In the genomic region with DNA sequence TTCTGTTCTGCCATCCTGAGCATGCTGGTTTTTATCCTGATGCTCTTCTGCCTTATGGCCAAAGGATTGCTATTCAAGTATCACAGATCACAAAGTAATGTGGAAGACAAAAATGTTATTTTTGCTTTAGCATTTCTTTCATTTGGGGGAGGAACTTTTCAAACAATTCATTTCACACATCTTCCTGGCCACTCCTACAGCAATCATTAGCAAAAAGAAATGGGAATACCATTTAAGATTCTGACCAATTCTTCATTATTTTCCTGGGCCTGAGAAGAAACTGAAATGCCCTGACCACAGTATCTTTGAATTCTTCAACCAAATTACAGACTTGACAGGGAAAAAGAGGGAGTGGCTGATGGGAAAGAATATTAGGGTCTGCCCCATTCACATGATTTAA, we compare ENCODE assay signal across 1 cellular context.
TF ChIP-seq lines count a peak whose summit lies in the region.

No MANE protein-coding gene starts in this region.

TF ChIP-seq in WTC11, 78 proteins besides CTCF, POLR2A, EP300 and RAD21 (continued from another document):
- TF ChIP-seq, protein P1, sequence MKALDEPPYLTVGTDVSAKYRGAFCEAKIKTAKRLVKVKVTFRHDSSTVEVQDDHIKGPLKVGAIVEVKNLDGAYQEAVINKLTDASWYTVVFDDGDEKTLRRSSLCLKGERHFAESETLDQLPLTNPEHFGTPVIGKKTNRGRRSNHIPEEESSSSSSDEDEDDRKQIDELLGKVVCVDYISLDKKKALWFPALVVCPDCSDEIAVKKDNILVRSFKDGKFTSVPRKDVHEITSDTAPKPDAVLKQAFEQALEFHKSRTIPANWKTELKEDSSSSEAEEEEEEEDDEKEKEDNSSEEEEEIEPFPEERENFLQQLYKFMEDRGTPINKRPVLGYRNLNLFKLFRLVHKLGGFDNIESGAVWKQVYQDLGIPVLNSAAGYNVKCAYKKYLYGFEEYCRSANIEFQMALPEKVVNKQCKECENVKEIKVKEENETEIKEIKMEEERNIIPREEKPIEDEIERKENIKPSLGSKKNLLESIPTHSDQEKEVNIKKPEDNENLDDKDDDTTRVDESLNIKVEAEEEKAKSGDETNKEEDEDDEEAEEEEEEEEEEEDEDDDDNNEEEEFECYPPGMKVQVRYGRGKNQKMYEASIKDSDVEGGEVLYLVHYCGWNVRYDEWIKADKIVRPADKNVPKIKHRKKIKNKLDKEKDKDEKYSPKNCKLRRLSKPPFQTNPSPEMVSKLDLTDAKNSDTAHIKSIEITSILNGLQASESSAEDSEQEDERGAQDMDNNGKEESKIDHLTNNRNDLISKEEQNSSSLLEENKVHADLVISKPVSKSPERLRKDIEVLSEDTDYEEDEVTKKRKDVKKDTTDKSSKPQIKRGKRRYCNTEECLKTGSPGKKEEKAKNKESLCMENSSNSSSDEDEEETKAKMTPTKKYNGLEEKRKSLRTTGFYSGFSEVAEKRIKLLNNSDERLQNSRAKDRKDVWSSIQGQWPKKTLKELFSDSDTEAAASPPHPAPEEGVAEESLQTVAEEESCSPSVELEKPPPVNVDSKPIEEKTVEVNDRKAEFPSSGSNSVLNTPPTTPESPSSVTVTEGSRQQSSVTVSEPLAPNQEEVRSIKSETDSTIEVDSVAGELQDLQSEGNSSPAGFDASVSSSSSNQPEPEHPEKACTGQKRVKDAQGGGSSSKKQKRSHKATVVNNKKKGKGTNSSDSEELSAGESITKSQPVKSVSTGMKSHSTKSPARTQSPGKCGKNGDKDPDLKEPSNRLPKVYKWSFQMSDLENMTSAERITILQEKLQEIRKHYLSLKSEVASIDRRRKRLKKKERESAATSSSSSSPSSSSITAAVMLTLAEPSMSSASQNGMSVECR (CRISPR knock-in tag; IDR thresholded peaks at IDR 0.05; ENCODE audit: borderline replicate concordance): no peak
- TF ChIP-seq NFATC4 (CRISPR knock-in tag; IDR thresholded peaks at IDR 0.05) (peak; percentile 67), NR1H2 (CRISPR knock-in tag; IDR thresholded peaks at IDR 0.05) (no peak), SP1 (CRISPR knock-in tag; conservative IDR thresholded peaks at IDR 0.05) (no peak), ZSCAN18 (CRISPR knock-in tag; IDR thresholded peaks at IDR 0.05) (no peak), ATF1 (CRISPR knock-in tag; IDR thresholded peaks at IDR 0.05) (no peak), NR3C1 (CRISPR knock-in tag; conservative IDR thresholded peaks at IDR 0.05; ENCODE audit: low read depth) (no peak), IRF1 (CRISPR knock-in tag; IDR thresholded peaks at IDR 0.05) (no peak), ATF2 (CRISPR knock-in tag; IDR thresholded peaks at IDR 0.05; ENCODE audit: borderline replicate concordance, low read depth) (no peak), ZBTB43 (CRISPR knock-in tag; IDR thresholded peaks at IDR 0.05) (no peak), ESRRA (CRISPR knock-in tag; IDR thresholded peaks at IDR 0.05; ENCODE audit: borderline replicate concordance) (no peak), ZBTB21 (CRISPR knock-in tag; IDR thresholded peaks at IDR 0.05; ENCODE audit: borderline replicate concordance) (no peak), E2F1 (CRISPR knock-in tag; IDR thresholded peaks at IDR 0.05) (no peak), OVOL2 (CRISPR knock-in tag; IDR thresholded peaks at IDR 0.05; ENCODE audit: borderline replicate concordance) (no peak), PRRX2 (CRISPR knock-in tag; IDR thresholded peaks at IDR 0.05) (no peak; the same call in 1 of the 2 replicates), ZNF671 (CRISPR knock-in tag; IDR thresholded peaks at IDR 0.05) (peak; percentile 84), EMX1 (CRISPR knock-in tag; IDR thresholded peaks at IDR 0.05) (no peak; the same call in 1 of the 2 replicates), SMAD3 (CRISPR knock-in tag; IDR thresholded peaks at IDR 0.05; ENCODE audit: borderline replicate concordance) (no peak)
- TF ChIP-seq, protein P2, sequence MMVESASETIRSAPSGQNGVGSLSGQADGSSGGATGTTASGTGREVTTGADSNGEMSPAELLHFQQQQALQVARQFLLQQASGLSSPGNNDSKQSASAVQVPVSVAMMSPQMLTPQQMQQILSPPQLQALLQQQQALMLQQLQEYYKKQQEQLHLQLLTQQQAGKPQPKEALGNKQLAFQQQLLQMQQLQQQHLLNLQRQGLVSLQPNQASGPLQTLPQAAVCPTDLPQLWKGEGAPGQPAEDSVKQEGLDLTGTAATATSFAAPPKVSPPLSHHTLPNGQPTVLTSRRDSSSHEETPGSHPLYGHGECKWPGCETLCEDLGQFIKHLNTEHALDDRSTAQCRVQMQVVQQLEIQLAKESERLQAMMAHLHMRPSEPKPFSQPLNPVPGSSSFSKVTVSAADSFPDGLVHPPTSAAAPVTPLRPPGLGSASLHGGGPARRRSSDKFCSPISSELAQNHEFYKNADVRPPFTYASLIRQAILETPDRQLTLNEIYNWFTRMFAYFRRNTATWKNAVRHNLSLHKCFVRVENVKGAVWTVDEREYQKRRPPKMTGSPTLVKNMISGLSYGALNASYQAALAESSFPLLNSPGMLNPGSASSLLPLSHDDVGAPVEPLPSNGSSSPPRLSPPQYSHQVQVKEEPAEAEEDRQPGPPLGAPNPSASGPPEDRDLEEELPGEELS (CRISPR knock-in tag; IDR thresholded peaks at IDR 0.05): no peak
- TF ChIP-seq, protein P3, sequence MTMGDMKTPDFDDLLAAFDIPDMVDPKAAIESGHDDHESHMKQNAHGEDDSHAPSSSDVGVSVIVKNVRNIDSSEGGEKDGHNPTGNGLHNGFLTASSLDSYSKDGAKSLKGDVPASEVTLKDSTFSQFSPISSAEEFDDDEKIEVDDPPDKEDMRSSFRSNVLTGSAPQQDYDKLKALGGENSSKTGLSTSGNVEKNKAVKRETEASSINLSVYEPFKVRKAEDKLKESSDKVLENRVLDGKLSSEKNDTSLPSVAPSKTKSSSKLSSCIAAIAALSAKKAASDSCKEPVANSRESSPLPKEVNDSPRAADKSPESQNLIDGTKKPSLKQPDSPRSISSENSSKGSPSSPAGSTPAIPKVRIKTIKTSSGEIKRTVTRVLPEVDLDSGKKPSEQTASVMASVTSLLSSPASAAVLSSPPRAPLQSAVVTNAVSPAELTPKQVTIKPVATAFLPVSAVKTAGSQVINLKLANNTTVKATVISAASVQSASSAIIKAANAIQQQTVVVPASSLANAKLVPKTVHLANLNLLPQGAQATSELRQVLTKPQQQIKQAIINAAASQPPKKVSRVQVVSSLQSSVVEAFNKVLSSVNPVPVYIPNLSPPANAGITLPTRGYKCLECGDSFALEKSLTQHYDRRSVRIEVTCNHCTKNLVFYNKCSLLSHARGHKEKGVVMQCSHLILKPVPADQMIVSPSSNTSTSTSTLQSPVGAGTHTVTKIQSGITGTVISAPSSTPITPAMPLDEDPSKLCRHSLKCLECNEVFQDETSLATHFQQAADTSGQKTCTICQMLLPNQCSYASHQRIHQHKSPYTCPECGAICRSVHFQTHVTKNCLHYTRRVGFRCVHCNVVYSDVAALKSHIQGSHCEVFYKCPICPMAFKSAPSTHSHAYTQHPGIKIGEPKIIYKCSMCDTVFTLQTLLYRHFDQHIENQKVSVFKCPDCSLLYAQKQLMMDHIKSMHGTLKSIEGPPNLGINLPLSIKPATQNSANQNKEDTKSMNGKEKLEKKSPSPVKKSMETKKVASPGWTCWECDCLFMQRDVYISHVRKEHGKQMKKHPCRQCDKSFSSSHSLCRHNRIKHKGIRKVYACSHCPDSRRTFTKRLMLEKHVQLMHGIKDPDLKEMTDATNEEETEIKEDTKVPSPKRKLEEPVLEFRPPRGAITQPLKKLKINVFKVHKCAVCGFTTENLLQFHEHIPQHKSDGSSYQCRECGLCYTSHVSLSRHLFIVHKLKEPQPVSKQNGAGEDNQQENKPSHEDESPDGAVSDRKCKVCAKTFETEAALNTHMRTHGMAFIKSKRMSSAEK (CRISPR knock-in tag; IDR thresholded peaks at IDR 0.05; ENCODE audit: borderline replicate concordance): 0 out of 2 replicates have a peak, but pooled peaks have one; percentile 17
- TF ChIP-seq, protein P4, sequence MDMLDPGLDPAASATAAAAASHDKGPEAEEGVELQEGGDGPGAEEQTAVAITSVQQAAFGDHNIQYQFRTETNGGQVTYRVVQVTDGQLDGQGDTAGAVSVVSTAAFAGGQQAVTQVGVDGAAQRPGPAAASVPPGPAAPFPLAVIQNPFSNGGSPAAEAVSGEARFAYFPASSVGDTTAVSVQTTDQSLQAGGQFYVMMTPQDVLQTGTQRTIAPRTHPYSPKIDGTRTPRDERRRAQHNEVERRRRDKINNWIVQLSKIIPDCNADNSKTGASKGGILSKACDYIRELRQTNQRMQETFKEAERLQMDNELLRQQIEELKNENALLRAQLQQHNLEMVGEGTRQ (CRISPR knock-in tag; IDR thresholded peaks at IDR 0.05): no peak
- TF ChIP-seq, protein P5, sequence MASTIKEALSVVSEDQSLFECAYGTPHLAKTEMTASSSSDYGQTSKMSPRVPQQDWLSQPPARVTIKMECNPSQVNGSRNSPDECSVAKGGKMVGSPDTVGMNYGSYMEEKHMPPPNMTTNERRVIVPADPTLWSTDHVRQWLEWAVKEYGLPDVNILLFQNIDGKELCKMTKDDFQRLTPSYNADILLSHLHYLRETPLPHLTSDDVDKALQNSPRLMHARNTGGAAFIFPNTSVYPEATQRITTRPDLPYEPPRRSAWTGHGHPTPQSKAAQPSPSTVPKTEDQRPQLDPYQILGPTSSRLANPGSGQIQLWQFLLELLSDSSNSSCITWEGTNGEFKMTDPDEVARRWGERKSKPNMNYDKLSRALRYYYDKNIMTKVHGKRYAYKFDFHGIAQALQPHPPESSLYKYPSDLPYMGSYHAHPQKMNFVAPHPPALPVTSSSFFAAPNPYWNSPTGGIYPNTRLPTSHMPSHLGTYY (CRISPR knock-in tag; IDR thresholded peaks at IDR 0.05): peak; percentile 65; the same call in 1 of the 2 replicates
